ENCODE assay signal across 18 cellular contexts in genomic region chr9:87742813-87743428, GRCh38.
"Had no signal": no experiment of that assay in that cellular context is flagged by ENCODE, and none has a peak within 500 bp of the region (broad histone marks: within the 10 kb centered on the region; RNA-seq: fewer than 3 reads in every experiment).

No MANE protein-coding gene starts in this region.

- H3K4me1 ChIP-seq: gastroesophageal sphincter, left ventricle myocardium inferior, right atrium auricular region, thyroid gland had no signal

- H3K36me3 ChIP-seq: gastroesophageal sphincter, left ventricle myocardium inferior, right atrium auricular region, thyroid gland had no signal

- FAIRE-seq: endometrium, kidney, urothelium cell line had no signal

- H3K4me3 ChIP-seq: dorsolateral prefrontal cortex, gastroesophageal sphincter, left ventricle myocardium inferior, right atrium auricular region, skin epidermis, thyroid gland had no signal

- ATAC-seq: activated CD4-positive, CD25-positive, alpha-beta regulatory T cell treated with anti-CD3 and anti-CD28 coated beads, Interleukin-2, amount 50 U/mL, for 24 hours; gastroesophageal sphincter; natural killer cell treated with Interleukin-12 subunit alpha and Interleukin-12 subunit beta and Interleukin-15 and Interleukin-18, amount 100 ng/mL, for 72 hours had no signal

- H3K9me3 Mint-ChIP-seq: natural killer cell treated with Interleukin-12 subunit alpha and Interleukin-12 subunit beta and Interleukin-15 and Interleukin-18, amount 100 ng/mL, for 72 hours had no signal

- H3K27me3 ChIP-seq: dorsolateral prefrontal cortex, right atrium auricular region, thyroid gland had no signal

- DNase-seq: activated CD4-positive, alpha-beta T cell treated with anti-CD3 and anti-CD28 coated beads, Interleukin-2, amount 50 U/mL, for 4 hours; activated naive CD8-positive, alpha-beta T cell treated with anti-CD3 and anti-CD28 coated beads, Interleukin-2, amount 10 ng/mL, durations not matched to agents 7 days and 5 days; activated T-cell treated with anti-CD3 and anti-CD28 coated beads, Interleukin-2, amount 50 U/mL, for 48 hours; anterior cingulate cortex; dorsolateral prefrontal cortex; kidney; left ventricle myocardium inferior; mesenchymal stem cell; nucleus accumbens; stimulated activated CD4-positive, alpha-beta T cell treated with anti-CD3 and anti-CD28 coated beads, Interleukin-4, amount 100 ng/mL, for 4 hours; thyroid gland had no signal

- H3K27ac Mint-ChIP-seq: activated naive CD8-positive, alpha-beta T cell treated with anti-CD3 and anti-CD28 coated beads, Interleukin-2, amount 10 ng/mL, durations not matched to agents 7 days and 5 days; natural killer cell treated with Interleukin-12 subunit alpha and Interleukin-12 subunit beta and Interleukin-15 and Interleukin-18, amount 100 ng/mL, for 72 hours had no signal

- H3K9me3 ChIP-seq: thyroid gland had no signal

- H3K4me3 Mint-ChIP-seq: activated naive CD8-positive, alpha-beta T cell treated with anti-CD3 and anti-CD28 coated beads, Interleukin-2, amount 10 ng/mL, durations not matched to agents 7 days and 5 days; natural killer cell treated with Interleukin-12 subunit alpha and Interleukin-12 subunit beta and Interleukin-15 and Interleukin-18, amount 100 ng/mL, for 72 hours had no signal

- H3K36me3 Mint-ChIP-seq: activated naive CD8-positive, alpha-beta T cell treated with anti-CD3 and anti-CD28 coated beads, Interleukin-2, amount 10 ng/mL, durations not matched to agents 7 days and 5 days; natural killer cell treated with Interleukin-12 subunit alpha and Interleukin-12 subunit beta and Interleukin-15 and Interleukin-18, amount 100 ng/mL, for 72 hours had no signal

- H3K27ac ChIP-seq: dorsolateral prefrontal cortex, gastroesophageal sphincter, left ventricle myocardium inferior, right atrium auricular region, skin epidermis, thyroid gland had no signal
